8 cellular contexts compared by ENCODE assay signal in the genomic region with DNA sequence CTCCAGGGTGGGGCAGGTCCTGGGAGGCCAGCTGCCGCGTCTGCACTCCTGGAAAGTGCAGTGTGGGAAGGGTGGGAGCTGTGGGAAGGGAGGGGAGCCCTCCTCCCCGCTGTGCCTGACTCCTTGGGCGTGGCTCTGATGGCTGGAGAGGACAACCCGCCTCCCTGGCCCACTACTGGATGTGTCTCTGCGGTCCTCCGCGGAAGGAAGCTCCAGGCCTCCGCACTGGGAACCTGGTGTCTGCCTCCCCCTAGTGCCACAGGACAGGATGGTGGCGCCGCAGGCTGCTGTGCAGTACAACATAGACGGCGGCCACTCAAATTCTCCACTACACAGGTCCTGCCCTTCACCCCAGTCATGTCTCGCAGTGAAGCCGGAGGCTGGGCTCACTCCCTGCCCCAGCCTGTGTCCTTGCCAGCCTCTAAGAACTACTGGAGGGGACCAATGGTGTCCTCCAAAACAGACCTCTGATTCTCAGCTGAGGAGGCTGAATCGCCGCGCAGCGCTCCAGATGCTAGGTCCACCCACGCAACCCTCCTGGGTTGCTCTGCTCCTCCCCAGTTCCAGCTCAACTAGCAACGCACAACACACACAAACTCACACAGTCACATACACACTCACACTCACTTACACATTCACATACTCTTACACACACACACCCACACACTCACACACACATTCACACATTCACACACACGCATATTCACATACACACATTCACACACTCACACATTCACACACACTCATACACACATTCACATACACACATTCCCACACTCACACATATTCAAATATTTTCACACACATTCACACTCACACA. TPM values are rescaled to one million over a fixed set of nuclear protein-coding genes. Genes with fewer than 3 reads are reported as not detected.
DNase-seq lines count a peak whose midpoint lies in the region; ATAC-seq and TF ChIP-seq lines count a peak whose summit lies in the region.

No MANE protein-coding gene starts in this region.

- H3K4me3 ChIP-seq in GM23338 (no peak overlapping the region), fibroblast of lung (replicated peaks in 1 of 4; ENCODE audit: control extremely low read depth in 1 of 4, insufficient read depth in 1 of 4, low read depth in 3 of 4, low read length in 4 of 4) (no peak overlapping the region)

- H3K9me3 Mint-ChIP-seq in CD14-positive monocyte (peaks cover 0 to 3% (median 0%) of the 10 kb centered on the region in 7 donors), GM23338 (no peaks in the 10 kb centered on the region), neural crest cell (no peaks in the 10 kb centered on the region)
- H3K9me3 Mint-ChIP-seq in activated CD8-positive, alpha-beta memory T cell treated with anti-CD3 and anti-CD28 coated beads, Interleukin-2, amount 10 ng/mL, durations not matched to agents 7 days and 5 days (ENCODE audit: low read depth): no peaks in the 10 kb centered on the region

- H3K36me3 ChIP-seq in GM23338 (ENCODE audit: insufficient read depth) (no peaks in the 10 kb centered on the region), fibroblast of lung (ENCODE audit: control insufficient read depth, insufficient read depth, low read length) (no peaks in the 10 kb centered on the region)

- H3K4me1 Mint-ChIP-seq in CD14-positive monocyte (peaks cover 58% of the 10 kb centered on the region), GM23338 (peaks cover 12% of the 10 kb centered on the region), neural crest cell (peaks cover 14% of the 10 kb centered on the region)
- H3K4me1 Mint-ChIP-seq in activated CD8-positive, alpha-beta memory T cell treated with anti-CD3 and anti-CD28 coated beads, Interleukin-2, amount 10 ng/mL, durations not matched to agents 7 days and 5 days: peaks cover 33% of the 10 kb centered on the region

- CTCF ChIA-PET in activated CD8-positive, alpha-beta memory T cell treated with anti-CD3 and anti-CD28 coated beads, Interleukin-2, amount 10 ng/mL, durations not matched to agents 7 days and 5 days (lab: Charles Lee): interaction anchor here (0.9 to 13.0 kb wide), 15 partner anchors 10 to 383 kb away, joined by 3 to 343 read pairs (median 7); a partner anchor contains a TSS

- H3K9me3 ChIP-seq in fibroblast of lung (ENCODE audit: control insufficient read depth, insufficient read depth, low read depth, low read length): no peaks in the 10 kb centered on the region

- peaks cover 4 to 11% (median 4%) of the 10 kb centered on the region in 3 donors for H3K27me3 Mint-ChIP-seq in CD14-positive monocyte (ENCODE audit: low read depth in 3 of 3)
- H3K27me3 Mint-ChIP-seq in GM23338 (ENCODE audit: insufficient read depth, low read depth, poor library complexity): peaks cover 1% of the 10 kb centered on the region
- H3K27me3 Mint-ChIP-seq in activated CD8-positive, alpha-beta memory T cell treated with anti-CD3 and anti-CD28 coated beads, Interleukin-2, amount 10 ng/mL, durations not matched to agents 7 days and 5 days: peaks cover 1% of the 10 kb centered on the region
- peaks cover 43% of the 10 kb centered on the region for H3K27me3 Mint-ChIP-seq in neural crest cell (ENCODE audit: low read depth)

- H2AFZ ChIP-seq in GM23338 (0 out of 2 replicates have a peak overlapping the region, but pooled peaks have one; percentile 43), fibroblast of lung (ENCODE audit: low read length) (peak overlapping the region; percentile 5)

- peaks cover 2% of the 10 kb centered on the region in 2 donors for H3K36me3 Mint-ChIP-seq in CD14-positive monocyte
- no peaks in the 10 kb centered on the region; the same call in 2 of the 3 replicates for H3K36me3 Mint-ChIP-seq in GM23338 (ENCODE audit: low read depth)
- no peaks in the 10 kb centered on the region for H3K36me3 Mint-ChIP-seq in activated CD8-positive, alpha-beta memory T cell treated with anti-CD3 and anti-CD28 coated beads, Interleukin-2, amount 10 ng/mL, durations not matched to agents 7 days and 5 days
- no peaks in the 10 kb centered on the region for H3K36me3 Mint-ChIP-seq in neural crest cell (ENCODE audit: low read depth)

- no peak overlapping the region for H3K9ac ChIP-seq in fibroblast of lung (ENCODE audit: insufficient read depth, low read length)

- H3K4me1 ChIP-seq in GM23338 (ENCODE audit: insufficient read depth) (0 out of 2 replicates have a peak, but pooled peaks cover 3% of the 10 kb centered on the region), fibroblast of lung (ENCODE audit: control insufficient read depth, extremely low read depth, insufficient read depth, low read length) (no peaks in the 10 kb centered on the region)

- no peaks in the 10 kb centered on the region for H3K79me2 ChIP-seq in GM23338 (replicated peaks; ENCODE audit: insufficient read depth)
- H3K79me2 ChIP-seq in fibroblast of lung (ENCODE audit: control insufficient read depth, insufficient read depth, low read length): no peaks in the 10 kb centered on the region

- no peaks in the 10 kb centered on the region for H3F3A ChIP-seq in GM23338 (replicated peaks; ENCODE audit: low read depth)

- H3K27ac ChIP-seq in GM23338 (ENCODE audit: low read depth): no peak overlapping the region
- H3K27ac ChIP-seq in fibroblast of lung (ENCODE audit: insufficient read depth, low read length): no peak overlapping the region

- TF ChIP-seq CTCF in CD14-positive monocyte (IDR thresholded peaks at IDR 0.05): peak; percentile 78
- TF ChIP-seq CTCF in GM23338 (conservative IDR thresholded peaks at IDR 0.05; ENCODE audit: low read depth in 2 of 2): peak; percentile 50 to 89
- peak; percentile 11 to 40 for TF ChIP-seq CTCF in fibroblast of lung (conservative IDR thresholded peaks at IDR 0.05 in 1 of 2, IDR thresholded peaks at IDR 0.05 in 1 of 2; ENCODE audit: low read depth in 1 of 2, low read length in 2 of 2)
- TF ChIP-seq CTCF in neural crest cell (conservative IDR thresholded peaks at IDR 0.05): peak; percentile 73

- peak overlapping the region in 5 of 7 donors; percentile 83 to 97 (median 88) for H3K27ac Mint-ChIP-seq in CD14-positive monocyte
- H3K27ac Mint-ChIP-seq in GM23338: no peak overlapping the region
- peak overlapping the region; percentile 8 for H3K27ac Mint-ChIP-seq in activated CD8-positive, alpha-beta memory T cell treated with anti-CD3 and anti-CD28 coated beads, Interleukin-2, amount 10 ng/mL, durations not matched to agents 7 days and 5 days
- no peak overlapping the region for H3K27ac Mint-ChIP-seq in neural crest cell (ENCODE audit: unreplicated experiment)

- H3K27me3 ChIP-seq in GM23338 (ENCODE audit: insufficient read depth) (0 out of 2 replicates have a peak, but pooled peaks cover 4% of the 10 kb centered on the region), fibroblast of lung (ENCODE audit: control insufficient read depth, insufficient read depth, low read length) (peaks cover 4% of the 10 kb centered on the region)

- H3K4me3 Mint-ChIP-seq in CD14-positive monocyte (peak overlapping the region in 1 of 2 donors; percentile 5), GM23338 (no peak overlapping the region; the same call in 2 of the 3 replicates), neural crest cell (no peak overlapping the region)
- H3K4me3 Mint-ChIP-seq in activated CD8-positive, alpha-beta memory T cell treated with anti-CD3 and anti-CD28 coated beads, Interleukin-2, amount 10 ng/mL, durations not matched to agents 7 days and 5 days: no peak overlapping the region

- H3K9me2 ChIP-seq in GM23338 (ENCODE audit: insufficient read depth): no peaks in the 10 kb centered on the region

- H3K4me2 ChIP-seq in GM23338 (no peak overlapping the region), fibroblast of lung (ENCODE audit: extremely low read depth, insufficient read depth, low read length) (peak overlapping the region; percentile 32)

- intact Hi-C loops in CD14-positive monocyte (cut with micrococcal nuclease): loop anchor here (5.0 kb wide), 2 partner anchors 33 to 138 kb away; no protein-coding TSS in a partner anchor

- DNase-seq in CD14-positive monocyte (ENCODE audit: low spot score): peak; percentile 81
- peak; percentile 83 for DNase-seq in GM23338 (ENCODE audit: low spot score)
- DNase-seq in NCI-H524 (lab: John Stamatoyannopoulos, UW): peak; percentile 54 to 85
- DNase-seq in activated CD8-positive, alpha-beta memory T cell treated with anti-CD3 and anti-CD28 coated beads, Interleukin-2, amount 10 ng/mL, durations not matched to agents 7 days and 5 days: peak; percentile 74
- peak in 1 of 2 donors; percentile 32 for DNase-seq in fibroblast of lung (ENCODE audit: low read depth in 2 of 2)
- DNase-seq in neural crest cell (ENCODE audit: low read depth, low spot score): peak; percentile 66

- H4K20me1 ChIP-seq in GM23338 (replicated peaks; ENCODE audit: insufficient read depth) (no peaks in the 10 kb centered on the region; the same call in 1 of the 2 replicates), fibroblast of lung (ENCODE audit: control insufficient read depth, extremely low read depth, insufficient read depth, low read length) (no peaks in the 10 kb centered on the region)

- ATAC-seq in GM23338 (peak; percentile 97), GM18861 (IDR thresholded peaks at IDR 0.05; ENCODE audit: unreplicated experiment) (no peak), HG02938 (IDR thresholded peaks at IDR 0.05; ENCODE audit: unreplicated experiment) (no peak)
- peak; percentile 88 for ATAC-seq in activated CD8-positive, alpha-beta memory T cell treated with anti-CD3 and anti-CD28 coated beads, Interleukin-2, amount 10 ng/mL, durations not matched to agents 7 days and 5 days

RNA-seq across cellular contexts. Expression of a gene that starts 12.4 kb away (rescaled TPM):
- polyA plus RNA-seq in CD14-positive monocyte: not detected
- total RNA-seq in GM23338 (2014; rRNA removed; shearing (Covaris generic)): 0.17 and 0.19 TPM in 2 replicates
- polyA plus RNA-seq in GM23338 (2016; fragmentation: Nextera tagmentation; extraction: Ambion mirVana): 0.28 TPM in 1 of 2 replicates, not detected in the other
- total RNA-seq in activated CD8-positive, alpha-beta memory T cell treated with anti-CD3 and anti-CD28 coated beads, Interleukin-2, amount 10 ng/mL, durations not matched to agents 7 days and 5 days: 1 to 10 TPM in 1 of 2 experiments, under 1 TPM in 1; 0.42 to 1.4 TPM
- 0.26 TPM in 1 of 2 replicates, not detected in the other for total RNA-seq in fibroblast of lung
- not detected in 2 replicates for polyA plus RNA-seq in fibroblast of lung
- not detected in 2 replicates for polyA plus RNA-seq in fibroblast of lung (2012)
- not detected in 2 replicates for polyA minus RNA-seq in fibroblast of lung (ENCODE audit: low replicate concordance)
- 0.09 and 0.25 TPM in 2 replicates for total RNA-seq in neural crest cell

RNA-seq across cellular contexts. Expression of a gene that starts 15.1 kb away (rescaled TPM):
- polyA plus RNA-seq in CD14-positive monocyte: 1 to 10 TPM; 2.5 to 4.4 TPM
- total RNA-seq in GM23338 (2014; rRNA removed; shearing (Covaris generic)): 0.12 and 0.59 TPM in 2 replicates
- 0.12 and 1.4 TPM in 2 replicates for polyA plus RNA-seq in GM23338 (2016; fragmentation: Nextera tagmentation; extraction: Ambion mirVana)
- 10 to 100 TPM; 13.1 to 19.0 TPM for total RNA-seq in activated CD8-positive, alpha-beta memory T cell treated with anti-CD3 and anti-CD28 coated beads, Interleukin-2, amount 10 ng/mL, durations not matched to agents 7 days and 5 days
- total RNA-seq in fibroblast of lung: 0.33 and 0.51 TPM in 2 replicates
- polyA plus RNA-seq in fibroblast of lung: 0.18 and 0.40 TPM in 2 replicates
- 1.2 TPM in 1 of 2 replicates, not detected in the other for polyA plus RNA-seq in fibroblast of lung (2012)
- polyA minus RNA-seq in fibroblast of lung (ENCODE audit: low replicate concordance): not detected in 2 replicates
- 0.18 and 0.26 TPM in 2 replicates for total RNA-seq in neural crest cell

Comparison
In these comparisons a context has a peak if more than half of its experiments do, and no peak if none do; other contexts are left out.
1. H3K27ac Mint-ChIP-seq: peak in CD14-positive monocyte (5 of 7) and activated CD8-positive, alpha-beta memory T cell treated with anti-CD3 and anti-CD28 coated beads, Interleukin-2, amount 10 ng/mL, durations not matched to agents 7 days and 5 days (single experiment); none in GM23338 (single experiment) and neural crest cell (single experiment).
2. CTCF ChIP-seq: peak in every context shown above with its lines; median percentile 78 in CD14-positive monocyte; 73 in neural crest cell; 70 in GM23338; 26 in fibroblast of lung.
3. ATAC-seq: peak in GM23338 (single experiment) and activated CD8-positive, alpha-beta memory T cell treated with anti-CD3 and anti-CD28 coated beads, Interleukin-2, amount 10 ng/mL, durations not matched to agents 7 days and 5 days (single experiment); none in GM18861 (single experiment) and HG02938 (single experiment).